13 cellular contexts compared by ENCODE assay signal in the genomic region with DNA sequence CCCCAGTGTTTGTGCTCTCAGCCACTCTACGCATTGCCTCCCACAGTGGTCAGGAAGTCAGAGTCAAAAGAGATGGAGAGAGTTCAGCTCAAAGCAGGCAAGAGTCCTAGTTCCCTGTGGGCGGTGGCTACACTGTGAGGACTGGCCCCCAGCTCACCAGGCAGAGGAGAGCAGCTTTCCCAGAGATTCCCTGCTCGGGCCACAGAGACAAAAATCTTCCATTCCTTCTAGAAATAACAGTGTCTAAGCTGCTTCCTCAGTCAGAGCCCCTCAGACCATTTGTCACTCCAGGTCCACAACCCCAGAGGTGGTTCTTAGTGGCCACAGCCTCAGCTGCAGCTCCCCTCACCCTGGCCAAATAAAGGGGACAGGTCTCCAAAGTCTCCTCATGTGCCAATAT.
DNase-seq lines count a peak whose midpoint lies in the region; ATAC-seq and TF ChIP-seq lines count a peak whose summit lies in the region.
"Had no signal": no experiment of that assay in that cellular context is flagged by ENCODE, and none has a peak within 500 bp of the region (broad histone marks: within the 10 kb centered on the region; RNA-seq: fewer than 3 reads in every experiment).

No MANE protein-coding gene starts in this region.

- H3K4me1 Mint-ChIP-seq in activated CD8-positive, alpha-beta T cell treated with anti-CD3 and anti-CD28 coated beads, Interleukin-2, amount 10 ng/mL, durations not matched to agents 7 days and 5 days (ENCODE audit: low read depth): no peaks in the 10 kb centered on the region
- H3K4me1 Mint-ChIP-seq in activated CD8-positive, alpha-beta T cell treated with anti-CD3 and anti-CD28 coated beads for 36 hours (ENCODE audit: low read depth): no peaks in the 10 kb centered on the region
- peaks cover 0 to 2% (median 0%) of the 10 kb centered on the region in 7 donors for H3K4me1 Mint-ChIP-seq in naive thymus-derived CD4-positive, alpha-beta T cell
- H3K4me1 Mint-ChIP-seq: B cell had no signal

- no peaks in the 10 kb centered on the region for H3K4me1 ChIP-seq in Karpas-422 (ENCODE audit: low read length)
- no peaks in the 10 kb centered on the region for H3K4me1 ChIP-seq in esophagus muscularis mucosa
- H3K4me1 ChIP-seq in naive thymus-derived CD4-positive, alpha-beta T cell (ENCODE audit: control insufficient read depth in 2 of 2, insufficient read depth in 2 of 2, low read length in 2 of 2): no peaks in the 10 kb centered on the region
- H3K4me1 ChIP-seq: HAP-1 had no signal

- no peaks in the 10 kb centered on the region for H3K9me3 Mint-ChIP-seq in activated CD8-positive, alpha-beta T cell treated with anti-CD3 and anti-CD28 coated beads, Interleukin-2, amount 10 ng/mL, durations not matched to agents 7 days and 5 days (ENCODE audit: insufficient read depth)
- no peaks in the 10 kb centered on the region for H3K9me3 Mint-ChIP-seq in activated CD8-positive, alpha-beta T cell treated with anti-CD3 and anti-CD28 coated beads for 36 hours
- H3K9me3 Mint-ChIP-seq in naive thymus-derived CD4-positive, alpha-beta T cell: peaks cover 0 to 1% (median 0%) of the 10 kb centered on the region in 11 donors
- H3K9me3 Mint-ChIP-seq: CD8-positive, alpha-beta T cell had no signal

- H3K9ac ChIP-seq in Karpas-422 (ENCODE audit: low read length): no peak overlapping the region
- H3K9ac ChIP-seq: BLaER1 treated with 17β-estradiol and CSF1 and Interleukin-3, amounts not matched to agents 10 nM and 100 nM had no signal

- H4K20me1 ChIP-seq in Karpas-422 (ENCODE audit: insufficient read depth, low read depth, low read length): no peaks in the 10 kb centered on the region
- H4K20me1 ChIP-seq: BLaER1 treated with 17β-estradiol and CSF1 and Interleukin-3, amounts not matched to agents 10 nM and 100 nM had no signal

- H3K27me3 ChIP-seq in Karpas-422 (ENCODE audit: low read length): no peaks in the 10 kb centered on the region
- peaks cover 0 to 30% (median 0%) of the 10 kb centered on the region in 4 donors for H3K27me3 ChIP-seq in esophagus muscularis mucosa
- H3K27me3 ChIP-seq in naive thymus-derived CD4-positive, alpha-beta T cell (ENCODE audit: control insufficient read depth in 2 of 2, insufficient read depth in 2 of 2, low read length in 2 of 2): no peaks in the 10 kb centered on the region
- H3K27me3 ChIP-seq: BLaER1 treated with 17β-estradiol and CSF1 and Interleukin-3, amounts not matched to agents 10 nM and 100 nM had no signal

- H3K27ac ChIP-seq in Karpas-422 (ENCODE audit: low read length) (no peak overlapping the region), esophagus muscularis mucosa (replicated peaks in 1 of 4) (no peak overlapping the region)
- no peak overlapping the region for H3K27ac ChIP-seq in naive thymus-derived CD4-positive, alpha-beta T cell (ENCODE audit: low read depth, low read length)
- H3K27ac ChIP-seq: BLaER1 treated with 17β-estradiol and CSF1 and Interleukin-3, amounts not matched to agents 10 nM and 100 nM had no signal

- no peak for TF ChIP-seq POLR2A in esophagus muscularis mucosa (IDR thresholded peaks at IDR 0.05; ENCODE audit: low read depth)

- no peak overlapping the region for H2AFZ ChIP-seq in Karpas-422 (ENCODE audit: low read length)

- TF ChIP-seq EP300 in esophagus muscularis mucosa (IDR thresholded peaks at IDR 0.05): no peak

- DNase-seq in activated CD8-positive, alpha-beta T cell treated with anti-CD3 and anti-CD28 coated beads, Interleukin-2, amount 10 ng/mL, durations not matched to agents 7 days and 5 days: peak; percentile 4
- no peak for DNase-seq in activated CD8-positive, alpha-beta T cell treated with anti-CD3 and anti-CD28 coated beads for 36 hours
- peak; percentile 14 for DNase-seq in Karpas-422
- DNase-seq in esophagus muscularis mucosa (ENCODE audit: extremely low spot score): peak; percentile 62
- no peak for DNase-seq in NCI-H226
- no peak for DNase-seq in naive thymus-derived CD4-positive, alpha-beta T cell
- DNase-seq: Calu3; CD8-positive, alpha-beta T cell; GF-D8 had no signal

- H3K4me3 ChIP-seq in Karpas-422 (ENCODE audit: low read length) (no peak overlapping the region), esophagus muscularis mucosa (no peak overlapping the region)
- no peak overlapping the region for H3K4me3 ChIP-seq in naive thymus-derived CD4-positive, alpha-beta T cell (ENCODE audit: low read length)
- H3K4me3 ChIP-seq: BLaER1 treated with 17β-estradiol and CSF1 and Interleukin-3, amounts not matched to agents 10 nM and 100 nM; HAP-1 had no signal

- H3K4me2 ChIP-seq in Karpas-422 (ENCODE audit: low read depth, low read length, poor library complexity, severe bottlenecking): no peak overlapping the region
- H3K4me2 ChIP-seq: BLaER1 treated with 17β-estradiol and CSF1 and Interleukin-3, amounts not matched to agents 10 nM and 100 nM had no signal

- CTCF ChIA-PET in activated CD8-positive, alpha-beta T cell treated with anti-CD3 and anti-CD28 coated beads, Interleukin-2, amount 10 ng/mL, durations not matched to agents 7 days and 5 days (lab: Charles Lee): interaction anchor here (0.7 kb wide), 1 partner anchor 24 kb away, joined by 3 read pairs; no protein-coding TSS in a partner anchor
- CTCF ChIA-PET in activated CD8-positive, alpha-beta T cell treated with anti-CD3 and anti-CD28 coated beads for 36 hours (lab: Charles Lee): no interaction called here
- CTCF ChIA-PET in naive thymus-derived CD4-positive, alpha-beta T cell (lab: Charles Lee): no interaction called here

- H3K79me2 ChIP-seq in Karpas-422 (ENCODE audit: low read length): no peaks in the 10 kb centered on the region

- H3K36me3 ChIP-seq in Karpas-422 (ENCODE audit: insufficient read depth, low read length) (no peaks in the 10 kb centered on the region), esophagus muscularis mucosa (no peaks in the 10 kb centered on the region)
- no peaks in the 10 kb centered on the region for H3K36me3 ChIP-seq in naive thymus-derived CD4-positive, alpha-beta T cell (ENCODE audit: control insufficient read depth in 2 of 3, insufficient read depth in 3 of 3, low read length in 3 of 3)
- H3K36me3 ChIP-seq: BLaER1 treated with 17β-estradiol and CSF1 and Interleukin-3, amounts not matched to agents 10 nM and 100 nM; HAP-1 had no signal

- no peak for TF ChIP-seq CTCF in activated CD8-positive, alpha-beta T cell treated with anti-CD3 and anti-CD28 coated beads for 36 hours (IDR thresholded peaks at IDR 0.05)
- no peak for TF ChIP-seq CTCF in esophagus muscularis mucosa (IDR thresholded peaks at IDR 0.05)

- H3K4me3 Mint-ChIP-seq in activated CD8-positive, alpha-beta T cell treated with anti-CD3 and anti-CD28 coated beads, Interleukin-2, amount 10 ng/mL, durations not matched to agents 7 days and 5 days: no peak overlapping the region
- no peak overlapping the region for H3K4me3 Mint-ChIP-seq in activated CD8-positive, alpha-beta T cell treated with anti-CD3 and anti-CD28 coated beads for 36 hours
- no peak overlapping the region for H3K4me3 Mint-ChIP-seq in naive thymus-derived CD4-positive, alpha-beta T cell
- H3K4me3 Mint-ChIP-seq: B cell; CD8-positive, alpha-beta T cell had no signal

- no peaks in the 10 kb centered on the region for H3K36me3 Mint-ChIP-seq in activated CD8-positive, alpha-beta T cell treated with anti-CD3 and anti-CD28 coated beads, Interleukin-2, amount 10 ng/mL, durations not matched to agents 7 days and 5 days (ENCODE audit: low read depth)
- no peaks in the 10 kb centered on the region for H3K36me3 Mint-ChIP-seq in activated CD8-positive, alpha-beta T cell treated with anti-CD3 and anti-CD28 coated beads for 36 hours (ENCODE audit: low read depth)
- peaks cover 0 to 3% (median 0%) of the 10 kb centered on the region in 5 donors for H3K36me3 Mint-ChIP-seq in naive thymus-derived CD4-positive, alpha-beta T cell
- H3K36me3 Mint-ChIP-seq: CD8-positive, alpha-beta T cell had no signal

- H3K27ac Mint-ChIP-seq in activated CD8-positive, alpha-beta T cell treated with anti-CD3 and anti-CD28 coated beads, Interleukin-2, amount 10 ng/mL, durations not matched to agents 7 days and 5 days: no peak overlapping the region
- no peak overlapping the region for H3K27ac Mint-ChIP-seq in activated CD8-positive, alpha-beta T cell treated with anti-CD3 and anti-CD28 coated beads for 36 hours
- H3K27ac Mint-ChIP-seq in naive thymus-derived CD4-positive, alpha-beta T cell: no peak overlapping the region
- H3K27ac Mint-ChIP-seq: B cell; CD8-positive, alpha-beta T cell had no signal

- no peaks in the 10 kb centered on the region for H3K9me2 ChIP-seq in Karpas-422 (replicated peaks; ENCODE audit: insufficient read depth, low read length)

- H3K27me3 Mint-ChIP-seq in activated CD8-positive, alpha-beta T cell treated with anti-CD3 and anti-CD28 coated beads, Interleukin-2, amount 10 ng/mL, durations not matched to agents 7 days and 5 days (ENCODE audit: low read depth): peaks cover 3% of the 10 kb centered on the region
- no peaks in the 10 kb centered on the region for H3K27me3 Mint-ChIP-seq in activated CD8-positive, alpha-beta T cell treated with anti-CD3 and anti-CD28 coated beads for 36 hours
- peaks cover 0 to 9% (median 6%) of the 10 kb centered on the region in 5 donors for H3K27me3 Mint-ChIP-seq in naive thymus-derived CD4-positive, alpha-beta T cell

- no peak for ATAC-seq in activated CD8-positive, alpha-beta T cell treated with anti-CD3 and anti-CD28 coated beads, Interleukin-2, amount 10 ng/mL, durations not matched to agents 7 days and 5 days
- no peak for ATAC-seq in activated CD8-positive, alpha-beta T cell treated with anti-CD3 and anti-CD28 coated beads for 36 hours
- no peak for ATAC-seq in naive thymus-derived CD4-positive, alpha-beta T cell
- ATAC-seq: CD8-positive, alpha-beta T cell; HepG2 had no signal

- intact Hi-C loops in activated CD8-positive, alpha-beta T cell treated with anti-CD3 and anti-CD28 coated beads for 36 hours (cut with micrococcal nuclease): no loop called here
- intact Hi-C loops in esophagus muscularis mucosa (cut with DNase I): no loop called here
- intact Hi-C loops in naive thymus-derived CD4-positive, alpha-beta T cell (cut with micrococcal nuclease): no loop called here

- WGBS in esophagus muscularis mucosa: 77% methylated on average over 3 of the region's 3 CpGs

- POLR2A ChIA-PET in activated CD8-positive, alpha-beta T cell treated with anti-CD3 and anti-CD28 coated beads, Interleukin-2, amount 10 ng/mL, durations not matched to agents 7 days and 5 days (lab: Charles Lee): no interaction called here
- POLR2A ChIA-PET in activated CD8-positive, alpha-beta T cell treated with anti-CD3 and anti-CD28 coated beads for 36 hours (lab: Charles Lee): no interaction called here
- POLR2A ChIA-PET in naive thymus-derived CD4-positive, alpha-beta T cell (lab: Charles Lee): no interaction called here

- H3K9me3 ChIP-seq in Karpas-422 (ENCODE audit: low read length) (no peaks in the 10 kb centered on the region), esophagus muscularis mucosa (no peaks in the 10 kb centered on the region)
- H3K9me3 ChIP-seq in naive thymus-derived CD4-positive, alpha-beta T cell (ENCODE audit: control insufficient read depth in 2 of 3, low read length in 3 of 3): no peaks in the 10 kb centered on the region
- H3K9me3 ChIP-seq: BLaER1 treated with 17β-estradiol and CSF1 and Interleukin-3, amounts not matched to agents 10 nM and 100 nM; HAP-1 had no signal

Comparison
In these comparisons a context has a peak if more than half of its experiments do, and no peak if none do; other contexts are left out.
1. DNase-seq: peak in activated CD8-positive, alpha-beta T cell treated with anti-CD3 and anti-CD28 coated beads, Interleukin-2, amount 10 ng/mL, durations not matched to agents 7 days and 5 days (single experiment), Karpas-422 (single experiment) and esophagus muscularis mucosa (single experiment); none in activated CD8-positive, alpha-beta T cell treated with anti-CD3 and anti-CD28 coated beads for 36 hours (single experiment), NCI-H226 (single experiment) and naive thymus-derived CD4-positive, alpha-beta T cell (0 of 9).